In the genomic region with DNA sequence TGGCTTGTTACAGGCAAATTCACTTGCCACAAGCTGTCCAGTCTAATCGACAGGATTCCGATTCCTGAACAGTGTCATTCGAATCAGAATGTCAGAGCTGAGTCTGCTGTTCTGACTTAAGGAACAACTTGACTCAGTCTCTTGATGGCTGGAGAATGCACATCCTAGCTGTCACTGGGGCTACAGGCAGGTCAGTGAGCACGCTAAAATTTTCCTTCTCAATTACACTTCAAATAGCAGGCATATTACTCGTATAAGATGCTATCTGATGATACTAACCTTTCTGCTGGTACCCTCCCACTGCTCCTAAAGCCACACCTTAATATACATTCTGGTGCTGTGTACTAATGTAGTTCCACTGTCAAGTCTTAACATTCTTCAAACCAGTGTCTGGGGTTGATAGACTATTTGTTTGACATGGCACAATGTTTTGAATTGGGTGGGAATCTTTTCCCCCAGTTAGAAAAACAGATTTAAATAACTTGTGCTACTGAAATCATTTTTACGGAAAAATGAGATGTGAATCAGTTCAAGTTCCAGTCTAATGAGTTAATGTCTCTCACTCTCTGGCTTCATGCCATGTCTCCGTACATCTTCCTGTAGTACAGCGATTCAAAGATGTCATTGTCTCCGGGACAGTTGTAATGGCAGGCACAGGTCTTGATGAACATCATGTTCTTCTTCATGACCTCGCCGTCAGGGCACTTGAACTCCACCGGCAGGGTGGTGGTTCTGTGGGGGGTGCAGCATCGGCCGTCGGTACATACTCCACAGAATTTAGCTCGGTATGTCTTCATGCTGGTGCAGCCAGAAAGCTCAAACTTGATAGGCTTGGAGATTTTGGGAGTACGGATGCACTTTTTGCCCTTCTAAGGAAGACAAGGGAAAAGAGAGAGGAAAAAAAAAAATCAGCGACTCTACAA, we compare ENCODE assay signal across 1 cellular context.
A peak's percentile ranks its signal among the peaks of the same experiment; 100 is the strongest.
TF ChIP-seq lines count a peak whose summit lies in the region.

No MANE protein-coding gene starts in this region.

TF ChIP-seq in HepG2, 621 proteins besides CTCF, POLR2A, EP300 and RAD21 (continued from another document and continues in another):
- TF ChIP-seq, protein P1, sequence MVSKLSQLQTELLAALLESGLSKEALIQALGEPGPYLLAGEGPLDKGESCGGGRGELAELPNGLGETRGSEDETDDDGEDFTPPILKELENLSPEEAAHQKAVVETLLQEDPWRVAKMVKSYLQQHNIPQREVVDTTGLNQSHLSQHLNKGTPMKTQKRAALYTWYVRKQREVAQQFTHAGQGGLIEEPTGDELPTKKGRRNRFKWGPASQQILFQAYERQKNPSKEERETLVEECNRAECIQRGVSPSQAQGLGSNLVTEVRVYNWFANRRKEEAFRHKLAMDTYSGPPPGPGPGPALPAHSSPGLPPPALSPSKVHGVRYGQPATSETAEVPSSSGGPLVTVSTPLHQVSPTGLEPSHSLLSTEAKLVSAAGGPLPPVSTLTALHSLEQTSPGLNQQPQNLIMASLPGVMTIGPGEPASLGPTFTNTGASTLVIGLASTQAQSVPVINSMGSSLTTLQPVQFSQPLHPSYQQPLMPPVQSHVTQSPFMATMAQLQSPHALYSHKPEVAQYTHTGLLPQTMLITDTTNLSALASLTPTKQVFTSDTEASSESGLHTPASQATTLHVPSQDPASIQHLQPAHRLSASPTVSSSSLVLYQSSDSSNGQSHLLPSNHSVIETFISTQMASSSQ (IDR thresholded peaks at IDR 0.05; ENCODE audit: low read depth) = no peak
- TF ChIP-seq, protein P1 (CRISPR knock-in tag; IDR thresholded peaks at IDR 0.05; ENCODE audit: borderline replicate concordance) = no peak
- TF ChIP-seq GABPA (IDR thresholded peaks at IDR 0.05; ENCODE audit: low read depth, low read length) (no peak), GABPA (CRISPR knock-in tag; IDR thresholded peaks at IDR 0.05; ENCODE audit: low read depth) (0 out of 2 replicates have a peak, but pooled peaks have one; percentile 25), ATF4 (CRISPR knock-in tag; IDR thresholded peaks at IDR 0.05) (peak in 1 of 2 experiments; percentile 47; a peak in 1 of 4 replicates), TERF1 (CRISPR knock-in tag; IDR thresholded peaks at IDR 0.05) (no peak), MAFF (IDR thresholded peaks at IDR 0.05; ENCODE audit: low read depth, low read length) (0 out of 2 replicates have a peak, but pooled peaks have one; percentile 15), ZNF343 (CRISPR knock-in tag; IDR thresholded peaks at IDR 0.05) (no peak), ZFX (CRISPR knock-in tag; IDR thresholded peaks at IDR 0.05; ENCODE audit: low read depth) (no peak), PRPF4 (IDR thresholded peaks at IDR 0.05; ENCODE audit: low read depth, low read length, poor library complexity, severe bottlenecking) (peak; percentile 22), NONO (IDR thresholded peaks at IDR 0.05) (no peak), NONO (CRISPR knock-in tag; conservative IDR thresholded peaks at IDR 0.05) (peak; percentile 75; the same call in 1 of the 2 replicates), CREB1 (IDR thresholded peaks at IDR 0.05) (no peak), CREB1 (CRISPR knock-in tag; IDR thresholded peaks at IDR 0.05) (no peak), ARID2 (CRISPR knock-in tag; IDR thresholded peaks at IDR 0.05; ENCODE audit: borderline replicate concordance) (no peak), ZNF788 (CRISPR knock-in tag; IDR thresholded peaks at IDR 0.05; ENCODE audit: borderline replicate concordance) (no peak), ZMYM3 (CRISPR knock-in tag; IDR thresholded peaks at IDR 0.05) (no peak), TIGD3 (CRISPR knock-in tag; IDR thresholded peaks at IDR 0.05; ENCODE audit: borderline replicate concordance) (no peak), ZSCAN9 (CRISPR knock-in tag; IDR thresholded peaks at IDR 0.05; ENCODE audit: borderline replicate concordance) (peak; percentile 44; the same call in 1 of the 2 replicates), AGO2 (optimal IDR thresholded peaks at IDR 0.05; ENCODE audit: low read depth, low read length) (no peak), JUN (CRISPR knock-in tag; IDR thresholded peaks at IDR 0.05) (no peak), DR1 (CRISPR knock-in tag; IDR thresholded peaks at IDR 0.05) (no peak), CERS6 (CRISPR knock-in tag; IDR thresholded peaks at IDR 0.05) (no peak), ZFYVE20 (CRISPR knock-in tag; IDR thresholded peaks at IDR 0.05; ENCODE audit: borderline replicate concordance, low read depth) (no peak), JARID2 (CRISPR knock-in tag; IDR thresholded peaks at IDR 0.05; ENCODE audit: insufficient replicate concordance) (no peak), KDM4B (CRISPR knock-in tag; IDR thresholded peaks at IDR 0.05) (no peak), KDM2A (CRISPR knock-in tag; IDR thresholded peaks at IDR 0.05; ENCODE audit: borderline replicate concordance, low read depth) (no peak), ZNF12 (CRISPR knock-in tag; IDR thresholded peaks at IDR 0.05) (no peak), ARHGAP35 (CRISPR knock-in tag; IDR thresholded peaks at IDR 0.05; ENCODE audit: borderline replicate concordance) (no peak), ZNF614 (CRISPR knock-in tag; IDR thresholded peaks at IDR 0.05; ENCODE audit: borderline replicate concordance) (no peak)
- TF ChIP-seq, protein P2, sequence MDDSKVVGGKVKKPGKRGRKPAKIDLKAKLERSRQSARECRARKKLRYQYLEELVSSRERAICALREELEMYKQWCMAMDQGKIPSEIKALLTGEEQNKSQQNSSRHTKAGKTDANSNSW (CRISPR knock-in tag; IDR thresholded peaks at IDR 0.05; ENCODE audit: borderline replicate concordance) = no peak
- TF ChIP-seq, protein P3, sequence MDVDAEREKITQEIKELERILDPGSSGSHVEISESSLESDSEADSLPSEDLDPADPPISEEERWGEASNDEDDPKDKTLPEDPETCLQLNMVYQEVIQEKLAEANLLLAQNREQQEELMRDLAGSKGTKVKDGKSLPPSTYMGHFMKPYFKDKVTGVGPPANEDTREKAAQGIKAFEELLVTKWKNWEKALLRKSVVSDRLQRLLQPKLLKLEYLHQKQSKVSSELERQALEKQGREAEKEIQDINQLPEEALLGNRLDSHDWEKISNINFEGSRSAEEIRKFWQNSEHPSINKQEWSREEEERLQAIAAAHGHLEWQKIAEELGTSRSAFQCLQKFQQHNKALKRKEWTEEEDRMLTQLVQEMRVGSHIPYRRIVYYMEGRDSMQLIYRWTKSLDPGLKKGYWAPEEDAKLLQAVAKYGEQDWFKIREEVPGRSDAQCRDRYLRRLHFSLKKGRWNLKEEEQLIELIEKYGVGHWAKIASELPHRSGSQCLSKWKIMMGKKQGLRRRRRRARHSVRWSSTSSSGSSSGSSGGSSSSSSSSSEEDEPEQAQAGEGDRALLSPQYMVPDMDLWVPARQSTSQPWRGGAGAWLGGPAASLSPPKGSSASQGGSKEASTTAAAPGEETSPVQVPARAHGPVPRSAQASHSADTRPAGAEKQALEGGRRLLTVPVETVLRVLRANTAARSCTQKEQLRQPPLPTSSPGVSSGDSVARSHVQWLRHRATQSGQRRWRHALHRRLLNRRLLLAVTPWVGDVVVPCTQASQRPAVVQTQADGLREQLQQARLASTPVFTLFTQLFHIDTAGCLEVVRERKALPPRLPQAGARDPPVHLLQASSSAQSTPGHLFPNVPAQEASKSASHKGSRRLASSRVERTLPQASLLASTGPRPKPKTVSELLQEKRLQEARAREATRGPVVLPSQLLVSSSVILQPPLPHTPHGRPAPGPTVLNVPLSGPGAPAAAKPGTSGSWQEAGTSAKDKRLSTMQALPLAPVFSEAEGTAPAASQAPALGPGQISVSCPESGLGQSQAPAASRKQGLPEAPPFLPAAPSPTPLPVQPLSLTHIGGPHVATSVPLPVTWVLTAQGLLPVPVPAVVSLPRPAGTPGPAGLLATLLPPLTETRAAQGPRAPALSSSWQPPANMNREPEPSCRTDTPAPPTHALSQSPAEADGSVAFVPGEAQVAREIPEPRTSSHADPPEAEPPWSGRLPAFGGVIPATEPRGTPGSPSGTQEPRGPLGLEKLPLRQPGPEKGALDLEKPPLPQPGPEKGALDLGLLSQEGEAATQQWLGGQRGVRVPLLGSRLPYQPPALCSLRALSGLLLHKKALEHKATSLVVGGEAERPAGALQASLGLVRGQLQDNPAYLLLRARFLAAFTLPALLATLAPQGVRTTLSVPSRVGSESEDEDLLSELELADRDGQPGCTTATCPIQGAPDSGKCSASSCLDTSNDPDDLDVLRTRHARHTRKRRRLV (CRISPR knock-in tag; IDR thresholded peaks at IDR 0.05) = no peak
- TF ChIP-seq, protein P4, sequence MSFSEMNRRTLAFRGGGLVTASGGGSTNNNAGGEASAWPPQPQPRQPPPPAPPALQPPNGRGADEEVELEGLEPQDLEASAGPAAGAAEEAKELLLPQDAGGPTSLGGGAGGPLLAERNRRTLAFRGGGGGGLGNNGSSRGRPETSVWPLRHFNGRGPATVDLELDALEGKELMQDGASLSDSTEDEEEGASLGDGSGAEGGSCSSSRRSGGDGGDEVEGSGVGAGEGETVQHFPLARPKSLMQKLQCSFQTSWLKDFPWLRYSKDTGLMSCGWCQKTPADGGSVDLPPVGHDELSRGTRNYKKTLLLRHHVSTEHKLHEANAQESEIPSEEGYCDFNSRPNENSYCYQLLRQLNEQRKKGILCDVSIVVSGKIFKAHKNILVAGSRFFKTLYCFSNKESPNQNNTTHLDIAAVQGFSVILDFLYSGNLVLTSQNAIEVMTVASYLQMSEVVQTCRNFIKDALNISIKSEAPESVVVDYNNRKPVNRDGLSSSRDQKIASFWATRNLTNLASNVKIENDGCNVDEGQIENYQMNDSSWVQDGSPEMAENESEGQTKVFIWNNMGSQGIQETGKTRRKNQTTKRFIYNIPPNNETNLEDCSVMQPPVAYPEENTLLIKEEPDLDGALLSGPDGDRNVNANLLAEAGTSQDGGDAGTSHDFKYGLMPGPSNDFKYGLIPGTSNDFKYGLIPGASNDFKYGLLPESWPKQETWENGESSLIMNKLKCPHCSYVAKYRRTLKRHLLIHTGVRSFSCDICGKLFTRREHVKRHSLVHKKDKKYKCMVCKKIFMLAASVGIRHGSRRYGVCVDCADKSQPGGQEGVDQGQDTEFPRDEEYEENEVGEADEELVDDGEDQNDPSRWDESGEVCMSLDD (CRISPR knock-in tag; IDR thresholded peaks at IDR 0.05; ENCODE audit: borderline replicate concordance) = 0 out of 2 replicates have a peak, but pooled peaks have one; percentile 57
- TF ChIP-seq, protein P5, sequence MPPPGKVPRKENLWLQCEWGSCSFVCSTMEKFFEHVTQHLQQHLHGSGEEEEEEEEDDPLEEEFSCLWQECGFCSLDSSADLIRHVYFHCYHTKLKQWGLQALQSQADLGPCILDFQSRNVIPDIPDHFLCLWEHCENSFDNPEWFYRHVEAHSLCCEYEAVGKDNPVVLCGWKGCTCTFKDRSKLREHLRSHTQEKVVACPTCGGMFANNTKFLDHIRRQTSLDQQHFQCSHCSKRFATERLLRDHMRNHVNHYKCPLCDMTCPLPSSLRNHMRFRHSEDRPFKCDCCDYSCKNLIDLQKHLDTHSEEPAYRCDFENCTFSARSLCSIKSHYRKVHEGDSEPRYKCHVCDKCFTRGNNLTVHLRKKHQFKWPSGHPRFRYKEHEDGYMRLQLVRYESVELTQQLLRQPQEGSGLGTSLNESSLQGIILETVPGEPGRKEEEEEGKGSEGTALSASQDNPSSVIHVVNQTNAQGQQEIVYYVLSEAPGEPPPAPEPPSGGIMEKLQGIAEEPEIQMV (CRISPR knock-in tag; IDR thresholded peaks at IDR 0.05; ENCODE audit: low read depth) = no peak
